28 cellular contexts compared by ENCODE assay signal in the genomic region with DNA sequence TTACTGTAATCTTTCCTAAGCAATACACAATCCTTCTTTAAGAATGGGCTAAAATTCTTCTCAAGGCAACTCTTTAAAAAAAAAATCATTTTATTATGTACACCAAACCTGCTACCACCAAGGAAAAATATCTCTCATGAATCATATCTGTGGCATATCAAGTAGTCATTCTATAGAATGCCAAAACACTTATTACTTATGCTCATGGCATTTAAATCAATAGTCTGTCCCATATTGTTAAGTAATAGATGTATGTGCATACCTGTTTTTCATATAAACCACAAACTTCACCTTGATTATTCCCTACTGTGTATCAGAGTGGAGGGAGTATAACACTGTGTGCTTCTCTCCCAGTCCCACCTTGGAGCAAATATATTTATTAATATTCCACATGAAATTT.
"Had no signal": no experiment of that assay in that cellular context is flagged by ENCODE, and none has a peak within 500 bp of the region (broad histone marks: within the 10 kb centered on the region; RNA-seq: fewer than 3 reads in every experiment).

No MANE protein-coding gene starts in this region.

- H2AFZ ChIP-seq: neural progenitor cell, parathyroid adenoma had no signal

- H3K79me2 ChIP-seq: parathyroid adenoma had no signal

- H3K36me3 ChIP-seq: neural progenitor cell, ovary, right lobe of liver, sigmoid colon, stomach, thoracic aorta, thyroid gland, tibial nerve, upper lobe of left lung, vagina had no signal

- H3K27me3 ChIP-seq: neural progenitor cell, ovary, right lobe of liver, sigmoid colon, stomach, thyroid gland, tibial nerve, upper lobe of left lung, vagina had no signal

- H3K4me2 ChIP-seq: neural progenitor cell had no signal

- FAIRE-seq: small intestine, urothelium cell line had no signal

- H3K4me1 ChIP-seq: neural progenitor cell, parathyroid adenoma, psoas muscle, right lobe of liver, tibial nerve, upper lobe of left lung had no signal

- H3K4me3 ChIP-seq: neural progenitor cell, ovary, psoas muscle, right lobe of liver, sigmoid colon, stomach, thoracic aorta, thyroid gland, tibial nerve, upper lobe of left lung, vagina had no signal

- ATAC-seq: naive thymus-derived CD4-positive, alpha-beta T cell; natural killer cell; psoas muscle; right cardiac atrium; right lobe of liver; stimulated activated memory B cell treated with anti-CD40 and anti-IgM and Interleukin-4, amounts not matched to agents 10 μg/mL and 1 μg/mL and 100 μg/mL, for 72 hours; stimulated activated naive CD8-positive, alpha-beta T cell treated with anti-CD3 and anti-CD28 coated beads, Interleukin-15, Interleukin-2, amounts not matched to agents 100 U/mL and 50 U/mL, for 24 hours had no signal

- H3K27ac ChIP-seq: neural progenitor cell, ovary, parathyroid adenoma, psoas muscle, right lobe of liver, sigmoid colon, stomach, thoracic aorta, thyroid gland, tibial nerve, upper lobe of left lung, vagina had no signal

- H3K9ac ChIP-seq: neural progenitor cell, parathyroid adenoma had no signal

- DNase-seq: naive thymus-derived CD4-positive, alpha-beta T cell; natural killer cell; occipital lobe; ovary; posterior cingulate gyrus; psoas muscle; right cardiac atrium; right lobe of liver; sigmoid colon; small intestine; stimulated activated CD4-positive, alpha-beta T cell treated with anti-CD3 and anti-CD28 coated beads, Interleukin-15, amount 100 ng/mL, for 24 hours; stimulated activated CD4-positive, alpha-beta T cell treated with anti-CD3 and anti-CD28 coated beads, Interleukin-2, amount 100 ng/mL, for 24 hours; stimulated activated CD4-positive, alpha-beta T cell treated with anti-CD3 and anti-CD28 coated beads, Interleukin-2, amount 100 ng/mL, for 48 hours; stimulated activated CD4-positive, alpha-beta T cell treated with anti-CD3 and anti-CD28 coated beads, Interleukin-4, amount 100 ng/mL, for 4 hours; stimulated activated CD8-positive, alpha-beta memory T cell treated with anti-CD3 and anti-CD28 coated beads, Interleukin-4, amount 100 ng/mL, for 48 hours; stimulated activated naive CD4-positive, alpha-beta T cell; stimulated activated naive CD8-positive, alpha-beta T cell treated with anti-CD3 and anti-CD28 coated beads, Interleukin-15, Interleukin-2, amounts not matched to agents 100 U/mL and 50 U/mL, for 24 hours; stomach; thyroid gland; trophoblast cell; upper lobe of left lung had no signal

- H3K9me3 ChIP-seq: ovary, psoas muscle, right lobe of liver, sigmoid colon, stomach, thoracic aorta, thyroid gland, tibial nerve, upper lobe of left lung, vagina had no signal
